In genomic region chr10:34758447-34758996, GRCh38 we compare ENCODE assay signal across 8 cellular contexts. TPM values are rescaled to one million over a fixed set of nuclear protein-coding genes. Genes with fewer than 3 reads are reported as not detected.
DNase-seq lines count a peak whose midpoint lies in the region; ATAC-seq, FAIRE-seq and TF ChIP-seq lines count a peak whose summit lies in the region.

No MANE protein-coding gene starts in this region.

- POLR2A ChIA-PET in PC-3 (lab: Charles Lee; ENCODE audit: unreplicated experiment): interaction anchor here (0.6 to 1.3 kb wide), 5 partner anchors 10 to 371 kb away, joined by 3 to 10 read pairs (median 4); no protein-coding TSS in a partner anchor

- BruUV-seq in PC-3 (replicated peaks; lab: Mats Ljungman, UMichigan): TSS peak; percentile 24

- H3K27me3 ChIP-seq in GM06990 (replicated peaks; ENCODE audit: control insufficient read depth, insufficient read depth, low read length) (no peaks in the 10 kb centered on the region; the same call in 1 of the 2 replicates), PC-3 (ENCODE audit: low read length) (no peaks in the 10 kb centered on the region), WERI-Rb-1 (ENCODE audit: insufficient read depth, low read depth, severe bottlenecking) (no peaks in the 10 kb centered on the region)

- no peaks in the 10 kb centered on the region for H3K9me3 ChIP-seq in PC-3 (ENCODE audit: low read length)
- H3K9me3 ChIP-seq in WERI-Rb-1 (ENCODE audit: severe bottlenecking): no peaks in the 10 kb centered on the region

- peak; percentile 67 for DNase-seq in GM06990 (ENCODE audit: extremely low read depth, insufficient read length)
- DNase-seq in PC-3: peak; percentile 100
- DNase-seq in fibroblast of villous mesenchyme (ENCODE audit: low read depth): peak; percentile 72
- no peak for DNase-seq in WERI-Rb-1
- DNase-seq in NCI-H2107 (lab: John Stamatoyannopoulos, UW): no peak
- DNase-seq in SK-N-DZ (ENCODE audit: low spot score): no peak
- no peak for DNase-seq in GM12892 (ENCODE audit: insufficient read length)

- H3K4me1 ChIP-seq in PC-3 (ENCODE audit: insufficient read depth, low read length): peaks cover 52% of the 10 kb centered on the region

- peak overlapping the region; percentile 8; the same call in 1 of the 2 replicates for H2AFZ ChIP-seq in PC-3 (ENCODE audit: low read length)

- CTCF ChIA-PET in PC-3 (lab: Charles Lee): interaction anchor here (0.5 to 1.7 kb wide), 8 partner anchors 15 to 1967 kb away, joined by 3 to 8 read pairs (median 3); no protein-coding TSS in a partner anchor

- ATAC-seq in HG02642 (IDR thresholded peaks at IDR 0.05; ENCODE audit: poor library complexity, unreplicated experiment) (peak; percentile 69), PC-3 (peak; percentile 91)

- H3K27ac ChIP-seq in PC-3 (ENCODE audit: low read length) (peak overlapping the region; percentile 81), WERI-Rb-1 (no peak overlapping the region)

- no peaks in the 10 kb centered on the region for H3K36me3 ChIP-seq in GM06990 (ENCODE audit: control insufficient read depth, insufficient read depth, low read length)
- no peaks in the 10 kb centered on the region for H3K36me3 ChIP-seq in PC-3 (ENCODE audit: low read depth, low read length)
- H3K36me3 ChIP-seq in WERI-Rb-1: no peaks in the 10 kb centered on the region

- H3K9me2 ChIP-seq in PC-3 (replicated peaks; ENCODE audit: low read length): no peaks in the 10 kb centered on the region

- H3K9ac ChIP-seq in PC-3 (ENCODE audit: low read length): peak overlapping the region; percentile 52

- H3K4me2 ChIP-seq in PC-3 (ENCODE audit: low read length): peak overlapping the region; percentile 64

- no peak overlapping the region for H3K4me3 ChIP-seq in GM06990 (replicated peaks; ENCODE audit: low read depth, low read length)
- H3K4me3 ChIP-seq in PC-3 (ENCODE audit: low read length): peak overlapping the region; percentile 35
- H3K4me3 ChIP-seq in fibroblast of villous mesenchyme (ENCODE audit: low read depth, low read length): no peak overlapping the region
- H3K4me3 ChIP-seq in WERI-Rb-1 (ENCODE audit: low read depth, low read length): no peak overlapping the region

- TF ChIP-seq CTCF in GM06990 (IDR thresholded peaks at IDR 0.05; ENCODE audit: insufficient read depth, low read length, poor library complexity, severe bottlenecking): no peak
- TF ChIP-seq CTCF in PC-3 (conservative IDR thresholded peaks at IDR 0.05; ENCODE audit: low read depth, low read length): no peak
- TF ChIP-seq CTCF in fibroblast of villous mesenchyme (IDR thresholded peaks at IDR 0.05; ENCODE audit: insufficient read depth, low read depth, low read length): no peak
- TF ChIP-seq CTCF in WERI-Rb-1 (IDR thresholded peaks at IDR 0.05; ENCODE audit: low read depth, low read length): no peak

- no peak for TF ChIP-seq POLR2A in GM12892 (IDR thresholded peaks at IDR 0.05; ENCODE audit: low read depth, low read length)

- peaks cover 85% of the 10 kb centered on the region for H3K79me2 ChIP-seq in PC-3 (ENCODE audit: low read length)

- H3F3A ChIP-seq in PC-3 (ENCODE audit: low read length, unreplicated experiment): peaks cover 22% of the 10 kb centered on the region

- intact Hi-C loops in PC-3 (cut with micrococcal nuclease): loop anchor here (1.0 to 5.0 kb wide), 5 partner anchors 10 to 92 kb away; partner anchors contain the start of gene PARD3

- H4K20me1 ChIP-seq in PC-3 (ENCODE audit: low read length): 0 out of 2 replicates have a peak, but pooled peaks cover 3% of the 10 kb centered on the region

- no peak for FAIRE-seq in GM12892 (lab: Jason Lieb, UNC)

RNA-seq across cellular contexts. Expression of gene PARD3, which starts 56.6 kb away (rescaled TPM):
- total RNA-seq in PC-3 (2014; rRNA removed) (149 and 154 TPM in 2 replicates), fibroblast of villous mesenchyme (38.7 and 44.0 TPM in 2 replicates)
- polyA plus RNA-seq in SK-N-DZ (2014; cell fraction: cytosol; rRNA removed): 28.3 and 30.0 TPM in 2 replicates
- polyA plus RNA-seq in SK-N-DZ (2014; cell fraction: nucleus; rRNA removed): 14.3 and 17.2 TPM in 2 replicates
- 2.7 TPM for polyA plus RNA-seq in GM12892 (2012; ENCODE audit: missing spikeins)

Comparison
In these comparisons a context has a peak if more than half of its experiments do, and no peak if none do; other contexts are left out.
1. DNase-seq: peak in GM06990 (single experiment), PC-3 (single experiment) and fibroblast of villous mesenchyme (single experiment); none in WERI-Rb-1 (single experiment), NCI-H2107 (single experiment), SK-N-DZ (single experiment) and GM12892 (single experiment).